In genomic region chr17:46782250-46782953, GRCh38 we compare ENCODE assay signal across 8 cellular contexts. TPM values are rescaled to one million over a fixed set of nuclear protein-coding genes. Genes with fewer than 3 reads are reported as not detected.
DNase-seq lines count a peak whose midpoint lies in the region; ATAC-seq, FAIRE-seq and TF ChIP-seq lines count a peak whose summit lies in the region.

No MANE protein-coding gene starts in this region.

- H3K27ac ChIP-seq in DOHH2 (ENCODE audit: low read depth, low read length) (no peak overlapping the region), HepG2 (ENCODE audit: extremely low read length, insufficient read depth, low read length) (no peak overlapping the region)

- no peaks in the 10 kb centered on the region for H3K36me3 ChIP-seq in DOHH2 (ENCODE audit: control insufficient read depth, low read length)
- H3K36me3 ChIP-seq in HepG2 (replicated peaks in 1 of 2; ENCODE audit: control insufficient read depth in 1 of 2, insufficient read depth in 2 of 2, low read length in 2 of 2), result no peaks in the 10 kb centered on the region

- no peak overlapping the region for H3K4me3 ChIP-seq in DOHH2 (ENCODE audit: low read length)
- H3K4me3 ChIP-seq in HepG2 (replicated peaks in 1 of 3; ENCODE audit: insufficient read depth in 1 of 3, low read depth in 2 of 3, low read length in 3 of 3), result peak overlapping the region in 1 of 3 experiments; percentile 35; a peak in 1 of 6 replicates

- H4K20me1 ChIP-seq in DOHH2 (ENCODE audit: control insufficient read depth, insufficient read depth, low read depth, low read length) (no peaks in the 10 kb centered on the region), HepG2 (ENCODE audit: insufficient read depth, low read length) (no peaks in the 10 kb centered on the region)

- POLR2A ChIA-PET in HepG2 (lab: Yijun Ruan, JAX), result no interaction called here

- in situ Hi-C loops in HepG2 (cut with HindIII; ENCODE audit: extremely low pct_ligation_motif_present, low pct_unique_long_range_greater_than_20kb), result loop anchor here (10.0 kb wide), 1 partner anchor 48 kb away; no protein-coding TSS in a partner anchor

- DNase-seq in HT1080 (ENCODE audit: low read depth) (peak; percentile 50), amniotic epithelial cell (ENCODE audit: low read depth) (peak; percentile 28), HepG2 (ENCODE audit: low spot score) (peak; percentile 62), NOMO-1 treated with dmso at 0.1 percent for 144 hours (lab: John Stamatoyannopoulos, UW; ENCODE audit: unreplicated experiment) (no peak), NCI-H2029 treated with DMSO at 0.1 percent for 48 hours (lab: John Stamatoyannopoulos, UW) (no peak)
- DNase-seq in stimulated activated CD4-positive, alpha-beta T cell treated with anti-CD3 and anti-CD28 coated beads, Interleukin-4, amount 100 ng/mL, for 1 hour, result no peak

- peak; percentile 91 for FAIRE-seq in HepG2 (lab: Jason Lieb, UNC)

- WGBS in HepG2 (ENCODE audit: low lambda C conversion rate), result 34% methylated on average over 7 of the region's 9 CpGs

- H3K79me2 ChIP-seq in DOHH2 (ENCODE audit: control insufficient read depth, low read length) (no peaks in the 10 kb centered on the region), HepG2 (ENCODE audit: insufficient read depth, low read length) (no peaks in the 10 kb centered on the region)

- H3K9me2 ChIP-seq in DOHH2 (replicated peaks; ENCODE audit: control insufficient read depth, low read length), result no peaks in the 10 kb centered on the region

- peaks cover 7% of the 10 kb centered on the region for H3K27me3 ChIP-seq in DOHH2 (ENCODE audit: control insufficient read depth, low read length)
- H3K27me3 ChIP-seq in HepG2 (ENCODE audit: control insufficient read depth in 1 of 2, insufficient read depth in 2 of 2, low read length in 2 of 2), result peaks cover 1 to 40% of the 10 kb centered on the region in 2 experiments; a peak in 3 of 5 replicates

- no peaks in the 10 kb centered on the region for H3F3A ChIP-seq in DOHH2 (ENCODE audit: control insufficient read depth, insufficient read depth)

- no peaks in the 10 kb centered on the region for H3K9me3 ChIP-seq in DOHH2 (ENCODE audit: control insufficient read depth, insufficient read depth, low read length)
- no peaks in the 10 kb centered on the region for H3K9me3 ChIP-seq in HepG2 (ENCODE audit: low read length)

- H3K4me1 ChIP-seq in DOHH2 (ENCODE audit: control insufficient read depth, low read length) (no peaks in the 10 kb centered on the region), HepG2 (ENCODE audit: insufficient read depth, low read length) (peaks cover 50% of the 10 kb centered on the region)

- peak overlapping the region; percentile 65 for H2AFZ ChIP-seq in HepG2 (ENCODE audit: low read length)

- peak overlapping the region; percentile 27; the same call in 1 of the 2 replicates for H3K9ac ChIP-seq in HepG2 (ENCODE audit: insufficient read depth, low read depth, low read length)

- CTCF ChIA-PET in HepG2 (lab: Yijun Ruan, JAX; ENCODE audit: low intra/inter-chr PET ratio, low total read pairs), result interaction anchor here (1.2 to 1.5 kb wide), 2 partner anchors 12 to 74 kb away, joined by 3 read pairs; no protein-coding TSS in a partner anchor

- ATAC-seq in HepG2, result peak; percentile 90
- no peak for ATAC-seq in HG03432 (IDR thresholded peaks at IDR 0.05; ENCODE audit: unreplicated experiment)

- TF ChIP-seq EP300 in HepG2 (IDR thresholded peaks at IDR 0.05; ENCODE audit: low read depth in 2 of 2, low read length in 2 of 2) (no peak), HepG2 (CRISPR knock-in tag; IDR thresholded peaks at IDR 0.05; ENCODE audit: borderline replicate concordance) (no peak)

- peak; percentile 95 for TF ChIP-seq RAD21 in HepG2 (CRISPR knock-in tag; IDR thresholded peaks at IDR 0.05)

- intact Hi-C loops in HepG2 (cut with micrococcal nuclease; ENCODE audit: unreplicated experiment), result no loop called here

- TF ChIP-seq POLR2A in HepG2 (IDR thresholded peaks at IDR 0.05; ENCODE audit: insufficient read depth in 1 of 2, low read depth in 2 of 2, low read length in 2 of 2), result no peak

- no TSS peak for BruUV-seq in HepG2 (replicated peaks; lab: Mats Ljungman, UMichigan)

- peak; percentile 57 for TF ChIP-seq CTCF in DOHH2 (IDR thresholded peaks at IDR 0.05; ENCODE audit: low read depth, low read length, poor library complexity, severe bottlenecking)
- peak; percentile 96 for TF ChIP-seq CTCF in HepG2 (CRISPR knock-in tag; IDR thresholded peaks at IDR 0.05)

- H3K4me2 ChIP-seq in DOHH2 (ENCODE audit: low read length) (no peak overlapping the region), HepG2 (ENCODE audit: low read depth, low read length) (peak overlapping the region; percentile 72)

TF ChIP-seq in HepG2, 621 proteins besides CTCF, POLR2A, EP300 and RAD21 (continues in another document):
- 0 out of 2 replicates have a peak, but pooled peaks have one; percentile 14 for TF ChIP-seq SOX5 (CRISPR knock-in tag; IDR thresholded peaks at IDR 0.05; ENCODE audit: borderline replicate concordance)
- TF ChIP-seq KLF6 (CRISPR knock-in tag; IDR thresholded peaks at IDR 0.05), result peak; percentile 28; the same call in 1 of the 2 replicates
- TF ChIP-seq FUBP1 (CRISPR knock-in tag; IDR thresholded peaks at IDR 0.05; ENCODE audit: borderline replicate concordance), result 0 out of 2 replicates have a peak, but pooled peaks have one; percentile 35
- TF ChIP-seq ZNF83 (CRISPR knock-in tag; IDR thresholded peaks at IDR 0.05; ENCODE audit: borderline replicate concordance), result peak; percentile 23; the same call in 1 of the 2 replicates
- TF ChIP-seq KAT7 (CRISPR knock-in tag; IDR thresholded peaks at IDR 0.05; ENCODE audit: borderline replicate concordance), result no peak
- no peak for TF ChIP-seq EEA1 (CRISPR knock-in tag; IDR thresholded peaks at IDR 0.05; ENCODE audit: borderline replicate concordance)
- no peak for TF ChIP-seq ZBTB4 (CRISPR knock-in tag; IDR thresholded peaks at IDR 0.05; ENCODE audit: borderline replicate concordance)

RNA-seq across cellular contexts. Expression of gene WNT3, which starts 36.1 kb away (rescaled TPM):
- total RNA-seq in HT1080 (2014; rRNA removed; shearing (Covaris generic)), result 3.2 and 4.1 TPM in 2 replicates
- 2.8 and 3.4 TPM in 2 replicates for polyA plus RNA-seq in HT1080 (2015; cell fraction: cytosol; rRNA removed)
- polyA plus RNA-seq in HT1080 (2015; cell fraction: nucleus; rRNA removed), result 7.4 and 7.8 TPM in 2 replicates
- total RNA-seq in HepG2 (2016; rRNA removed; fragmentation: Illumina TruSeq; extraction: Trizol), result 6.4 and 8.5 TPM in 2 replicates
- total RNA-seq in HepG2 (2016; cell fraction: cytosol; rRNA removed; fragmentation: Illumina TruSeq; extraction: Trizol; ENCODE audit: low read depth), result 0.71 and 1.2 TPM in 2 replicates
- total RNA-seq in HepG2 (2016; cell fraction: insoluble cytoplasmic fraction; rRNA removed; fragmentation: Illumina TruSeq; extraction: Trizol), result 5.9 and 8.3 TPM in 2 replicates
- 4.3 and 4.8 TPM in 2 replicates for total RNA-seq in HepG2 (2016; cell fraction: membrane; rRNA removed; fragmentation: Illumina TruSeq; extraction: Trizol)
- 8.4 and 9.8 TPM in 2 replicates for total RNA-seq in HepG2 (2016; cell fraction: nucleus; rRNA removed; fragmentation: Illumina TruSeq; extraction: Trizol)
- 10.3 and 12.5 TPM in 2 replicates for polyA plus RNA-seq in HepG2 (2011; rRNA removed)
- 5.1 and 6.8 TPM in 2 replicates for polyA plus RNA-seq in HepG2 (2011; cell fraction: cytosol; rRNA removed)
- 27.1 and 28.5 TPM in 2 replicates for polyA plus RNA-seq in HepG2 (2011; cell fraction: nucleus; rRNA removed)
- 6.9 and 7.4 TPM in 2 replicates for polyA plus RNA-seq in HepG2 (2012)
- 0.82 and 0.98 TPM in 2 replicates for polyA plus RNA-seq in HepG2 (2016; cell fraction: cytosol; fragmentation: Illumina TruSeq; extraction: Trizol; ENCODE audit: low read depth)
- polyA plus RNA-seq in HepG2 (2016; cell fraction: insoluble cytoplasmic fraction; fragmentation: Illumina TruSeq; extraction: Trizol; ENCODE audit: low read depth), result 6.2 TPM in 2 replicates
- 2.9 and 3.1 TPM in 2 replicates for polyA plus RNA-seq in HepG2 (2016; cell fraction: membrane; fragmentation: Illumina TruSeq; extraction: Trizol; ENCODE audit: low read depth)
- 27.6 and 28.5 TPM in 2 replicates for polyA plus RNA-seq in HepG2 (2016; cell fraction: nucleus; fragmentation: Illumina TruSeq; extraction: Trizol; ENCODE audit: insufficient read depth, low read depth)
- polyA minus RNA-seq in HepG2 (2011; rRNA and poly(A)+ RNA removed; ENCODE audit: low replicate concordance), result 4.4 and 6.5 TPM in 2 replicates
- polyA minus RNA-seq in HepG2 (2011; cell fraction: cytosol; rRNA and poly(A)+ RNA removed), result 2.9 and 3.2 TPM in 2 replicates
- polyA minus RNA-seq in HepG2 (2011; cell fraction: nucleus; rRNA and poly(A)+ RNA removed), result 5.0 and 6.2 TPM in 2 replicates

Comparison
In these comparisons a context has a peak if more than half of its experiments do, and no peak if none do; other contexts are left out.
1. DNase-seq: peak in HT1080 (single experiment), amniotic epithelial cell (single experiment) and HepG2 (single experiment); none in NOMO-1 treated with dmso at 0.1 percent for 144 hours (single experiment), NCI-H2029 treated with DMSO at 0.1 percent for 48 hours (single experiment) and stimulated activated CD4-positive, alpha-beta T cell treated with anti-CD3 and anti-CD28 coated beads, Interleukin-4, amount 100 ng/mL, for 1 hour (single experiment).